Comparison of ENCODE assay signal across 1 cellular context in genomic region chr3:47594792-47595191, GRCh38.
TF ChIP-seq lines count a peak whose summit lies in the region.

No MANE protein-coding gene starts in this region.

TF ChIP-seq in GM23338, 12 proteins besides CTCF, POLR2A, EP300 and RAD21 (continued from another document):
- no peak for TF ChIP-seq ZNF462 (CRISPR knock-in tag; IDR thresholded peaks at IDR 0.05)
